Comparison of ENCODE assay signal across 24 cellular contexts in the genomic region with DNA sequence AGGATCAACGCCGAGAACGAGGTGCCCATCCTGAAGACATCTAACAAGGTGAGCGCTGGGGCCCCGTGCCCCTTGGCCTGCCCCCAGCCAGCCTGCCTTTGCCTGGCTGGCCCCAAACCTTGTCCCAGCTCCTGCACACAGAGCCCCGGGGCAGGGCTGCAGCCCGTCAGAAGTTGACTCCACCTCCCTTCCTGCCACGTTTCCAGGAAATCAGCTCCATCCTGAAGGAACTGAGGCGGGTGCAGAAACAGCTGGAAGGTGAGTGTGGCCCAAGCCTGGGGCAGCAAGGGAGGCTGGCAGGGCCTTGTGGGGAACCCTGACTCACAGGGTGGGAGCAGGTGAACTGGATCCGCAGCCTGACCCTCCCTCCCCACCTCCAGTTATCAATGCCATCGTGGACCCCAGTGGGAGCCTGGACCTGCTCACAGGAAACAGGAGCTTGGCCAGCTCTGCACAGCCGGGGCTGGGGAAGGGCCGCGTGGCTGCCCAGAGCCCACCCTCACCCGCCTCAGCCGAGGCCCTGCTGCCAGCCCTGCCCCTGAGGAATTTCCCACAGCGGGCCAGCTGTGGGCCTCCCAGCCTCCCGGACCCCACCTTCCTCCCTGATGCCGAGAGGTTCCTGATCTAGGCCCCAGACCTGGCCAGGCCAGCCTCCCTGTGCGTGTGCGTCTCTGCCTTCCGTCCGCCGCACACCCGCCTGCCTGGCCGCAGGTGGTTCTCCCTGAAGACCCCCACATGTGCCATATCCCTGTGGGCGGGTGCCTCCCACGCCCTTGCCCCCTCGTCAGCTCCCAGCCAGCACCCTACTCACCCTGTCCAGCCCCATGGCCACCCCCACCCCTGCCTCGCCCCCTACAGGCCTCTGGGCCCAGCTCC. TPM values are rescaled to one million over a fixed set of nuclear protein-coding genes. Genes with fewer than 3 reads are reported as not detected.
DNase-seq lines count a peak whose midpoint lies in the region; ATAC-seq and TF ChIP-seq lines count a peak whose summit lies in the region.
"Had no signal": no experiment of that assay in that cellular context is flagged by ENCODE, and none has a peak within 500 bp of the region (broad histone marks: within the 10 kb centered on the region; RNA-seq: fewer than 3 reads in every experiment).

No MANE protein-coding gene starts in this region.

- no peak overlapping the region for H3K27ac ChIP-seq in upper lobe of right lung
- no peak overlapping the region for H3K27ac ChIP-seq in effector memory CD4-positive, alpha-beta T cell (ENCODE audit: insufficient read depth, low read length, poor library complexity, severe bottlenecking)
- H3K27ac ChIP-seq: epithelial cell of prostate, lower lobe of right lung, skin epidermis, VCaP had no signal

- intact Hi-C loops in activated CD4-positive, alpha-beta T cell treated with anti-CD3 and anti-CD28 coated beads for 36 hours (cut with DNase I, micrococcal nuclease): no loop called here
- intact Hi-C loops in upper lobe of right lung (cut with DNase I): loop anchor here (10.0 kb wide), 1 partner anchor 150 kb away; no protein-coding TSS in a partner anchor

- no peak for TF ChIP-seq CTCF in upper lobe of right lung (IDR thresholded peaks at IDR 0.05)

- H3K27me3 ChIP-seq in upper lobe of right lung: no peaks in the 10 kb centered on the region
- H3K27me3 ChIP-seq in effector memory CD4-positive, alpha-beta T cell (replicated peaks; ENCODE audit: control insufficient read depth, insufficient read depth, low read length, poor library complexity, severe bottlenecking): no peaks in the 10 kb centered on the region

- no peaks in the 10 kb centered on the region for H3K4me1 Mint-ChIP-seq in activated CD4-positive, alpha-beta T cell treated with anti-CD3 and anti-CD28 coated beads for 36 hours
- H3K4me1 Mint-ChIP-seq: activated CD4-positive, alpha-beta memory T cell treated with anti-CD3 and anti-CD28 coated beads, Interleukin-2, amount 10 ng/mL, durations not matched to agents 7 days and 5 days had no signal

- H3K36me3 Mint-ChIP-seq in activated CD4-positive, alpha-beta T cell treated with anti-CD3 and anti-CD28 coated beads for 36 hours (ENCODE audit: low read depth): no peaks in the 10 kb centered on the region
- H3K36me3 Mint-ChIP-seq: activated naive CD4-positive, alpha-beta T cell treated with anti-CD3 and anti-CD28 coated beads, Interleukin-2, amount 50 U/mL, for 24 hours; CD4-positive, CD25-positive, alpha-beta regulatory T cell had no signal

- H3K36me3 ChIP-seq in upper lobe of right lung: no peaks in the 10 kb centered on the region
- no peaks in the 10 kb centered on the region for H3K36me3 ChIP-seq in effector memory CD4-positive, alpha-beta T cell (ENCODE audit: control insufficient read depth, insufficient read depth, low read length)

- no peaks in the 10 kb centered on the region for H3K27me3 Mint-ChIP-seq in activated CD4-positive, alpha-beta T cell treated with anti-CD3 and anti-CD28 coated beads for 36 hours
- H3K27me3 Mint-ChIP-seq: activated naive CD4-positive, alpha-beta T cell treated with anti-CD3 and anti-CD28 coated beads, Interleukin-2, amount 50 U/mL, for 24 hours had no signal

- no peak for ATAC-seq in activated CD4-positive, alpha-beta T cell treated with anti-CD3 and anti-CD28 coated beads for 36 hours
- ATAC-seq in left lobe of liver: no peak
- ATAC-seq in upper lobe of right lung: no peak

- no peaks in the 10 kb centered on the region for H3K9me3 Mint-ChIP-seq in activated CD4-positive, alpha-beta T cell treated with anti-CD3 and anti-CD28 coated beads for 36 hours (ENCODE audit: low read depth)
- H3K9me3 Mint-ChIP-seq: activated CD4-positive, alpha-beta memory T cell treated with anti-CD3 and anti-CD28 coated beads, Interleukin-2, amount 10 ng/mL, durations not matched to agents 7 days and 5 days; activated naive CD4-positive, alpha-beta T cell treated with anti-CD3 and anti-CD28 coated beads, Interleukin-2, amount 50 U/mL, for 24 hours had no signal

- H3K4me1 ChIP-seq in upper lobe of right lung: no peaks in the 10 kb centered on the region
- H3K4me1 ChIP-seq in effector memory CD4-positive, alpha-beta T cell (ENCODE audit: control insufficient read depth, insufficient read depth, low read length, poor library complexity, severe bottlenecking): no peaks in the 10 kb centered on the region

- H3K4me3 ChIP-seq in upper lobe of right lung: no peak overlapping the region
- H3K4me3 ChIP-seq in effector memory CD4-positive, alpha-beta T cell (ENCODE audit: insufficient read depth, low read depth, low read length, poor library complexity, severe bottlenecking): no peak overlapping the region
- H3K4me3 ChIP-seq: skin epidermis had no signal

- H3K27ac Mint-ChIP-seq in activated CD4-positive, alpha-beta T cell treated with anti-CD3 and anti-CD28 coated beads for 36 hours: no peak overlapping the region
- H3K27ac Mint-ChIP-seq: activated CD4-positive, alpha-beta memory T cell treated with anti-CD3 and anti-CD28 coated beads, Interleukin-2, amount 10 ng/mL, durations not matched to agents 7 days and 5 days; activated naive CD4-positive, alpha-beta T cell treated with anti-CD3 and anti-CD28 coated beads, Interleukin-2, amount 50 U/mL, for 24 hours; CD4-positive, CD25-positive, alpha-beta regulatory T cell had no signal

- peak; percentile 3 for DNase-seq in activated CD4-positive, alpha-beta T cell treated with anti-CD3 and anti-CD28 coated beads for 36 hours
- DNase-seq in activated CD4-positive, alpha-beta T cell treated with anti-CD3 and anti-CD28 coated beads, Interleukin-2, amount 50 U/mL, for 1 hour: no peak
- DNase-seq in ecto neural progenitor cell (ENCODE audit: low spot score) (peak; percentile 35), left lobe of liver (ENCODE audit: low spot score) (peak; percentile 45), upper lobe of right lung (peak; percentile 66), NCI-H2081 (lab: John Stamatoyannopoulos, UW) (no peak), G401 (ENCODE audit: low spot score) (no peak)
- DNase-seq in effector memory CD4-positive, alpha-beta T cell: no peak
- DNase-seq: activated CD4-positive, alpha-beta memory T cell treated with anti-CD3 and anti-CD28 coated beads, Interleukin-2, amount 10 ng/mL, durations not matched to agents 7 days and 5 days; activated T-cell treated with anti-CD3 and anti-CD28 coated beads, Interleukin-2, amount 50 U/mL, for 1 hour; CD4-positive, CD25-positive, alpha-beta regulatory T cell; EL; foreskin melanocyte; lower lobe of right lung; NCI-H1930; NCI-H446 treated with DMSO at 0.1 percent for 48 hours; occipital lobe; stimulated activated CD4-positive, alpha-beta T cell treated with anti-CD3 and anti-CD28 coated beads, Interleukin-4, amount 100 ng/mL, for 1 hour had no signal

- H3K4me3 Mint-ChIP-seq in activated CD4-positive, alpha-beta T cell treated with anti-CD3 and anti-CD28 coated beads for 36 hours: no peak overlapping the region
- H3K4me3 Mint-ChIP-seq: activated CD4-positive, alpha-beta memory T cell treated with anti-CD3 and anti-CD28 coated beads, Interleukin-2, amount 10 ng/mL, durations not matched to agents 7 days and 5 days; activated naive CD4-positive, alpha-beta T cell treated with anti-CD3 and anti-CD28 coated beads, Interleukin-2, amount 50 U/mL, for 24 hours; CD4-positive, CD25-positive, alpha-beta regulatory T cell had no signal

- in situ Hi-C loops in G401 (cut with HindIII; ENCODE audit: low sequenced_read_pairs): no loop called here

- H3K9me3 ChIP-seq in upper lobe of right lung: no peaks in the 10 kb centered on the region
- no peaks in the 10 kb centered on the region for H3K9me3 ChIP-seq in effector memory CD4-positive, alpha-beta T cell (ENCODE audit: control insufficient read depth, low read length)
- H3K9me3 ChIP-seq: lower lobe of right lung had no signal

- CTCF ChIA-PET in activated CD4-positive, alpha-beta T cell treated with anti-CD3 and anti-CD28 coated beads for 36 hours (lab: Charles Lee): interaction anchor here (0.9 to 1.0 kb wide), 2 partner anchors 131 to 194 kb away, joined by 3 read pairs; no protein-coding TSS in a partner anchor

- POLR2A ChIA-PET in activated CD4-positive, alpha-beta T cell treated with anti-CD3 and anti-CD28 coated beads for 36 hours (lab: Charles Lee): no interaction called here

RNA-seq across cellular contexts. Expression of a gene that starts 29.5 kb away (rescaled TPM):
- total RNA-seq in activated CD4-positive, alpha-beta T cell treated with anti-CD3 and anti-CD28 coated beads for 36 hours: 1 to 10 TPM; 3.9 to 4.0 TPM
- total RNA-seq in left lobe of liver (22.9 TPM), upper lobe of right lung (30.3 TPM)
- total RNA-seq in G401 (2014; rRNA removed; shearing (Covaris generic)): 10.6 and 14.4 TPM in 2 replicates

RNA-seq across cellular contexts. Expression of a gene that starts 30.1 kb away (rescaled TPM):
- not detected for total RNA-seq in activated CD4-positive, alpha-beta T cell treated with anti-CD3 and anti-CD28 coated beads for 36 hours
- total RNA-seq in left lobe of liver: not detected
- total RNA-seq in upper lobe of right lung: 3.1 TPM
- not detected in 2 replicates for total RNA-seq in G401 (2014; rRNA removed; shearing (Covaris generic))
- total RNA-seq: A172; activated CD4-positive, alpha-beta memory T cell treated with anti-CD3 and anti-CD28 coated beads, Interleukin-2, amount 10 ng/mL, durations not matched to agents 7 days and 5 days; CD4-positive, CD25-positive, alpha-beta regulatory T cell; H1 had no signal

Comparison
In these comparisons a context has a peak if more than half of its experiments do, and no peak if none do; other contexts are left out.
1. DNase-seq: peak in activated CD4-positive, alpha-beta T cell treated with anti-CD3 and anti-CD28 coated beads for 36 hours (single experiment), ecto neural progenitor cell (single experiment), left lobe of liver (single experiment) and upper lobe of right lung (single experiment); none in activated CD4-positive, alpha-beta T cell treated with anti-CD3 and anti-CD28 coated beads, Interleukin-2, amount 50 U/mL, for 1 hour (single experiment), NCI-H2081 (0 of 2), effector memory CD4-positive, alpha-beta T cell (0 of 3) and G401 (single experiment).